Comparison of ENCODE assay signal across 1 cellular context in genomic region chr12:57240926-57241555, GRCh38.
TF ChIP-seq lines count a peak whose summit lies in the region.

No MANE protein-coding gene starts in this region.

TF ChIP-seq in GM12878, 131 proteins besides CTCF, POLR2A, EP300 and RAD21 (continued from another document):
- TF ChIP-seq CUX1 (IDR thresholded peaks at IDR 0.05; ENCODE audit: insufficient replicate concordance, low read depth, low read length) (no peak), BCLAF1 (IDR thresholded peaks at IDR 0.05) (no peak), NBN (IDR thresholded peaks at IDR 0.05) (no peak), E4F1 (IDR thresholded peaks at IDR 0.05; ENCODE audit: borderline replicate concordance, partially characterized antibody) (no peak), POLR2AphosphoS2 (IDR thresholded peaks at IDR 0.05; ENCODE audit: low read depth, low read length) (no peak)
